ENCODE assay signal across 19 cellular contexts in the genomic region with DNA sequence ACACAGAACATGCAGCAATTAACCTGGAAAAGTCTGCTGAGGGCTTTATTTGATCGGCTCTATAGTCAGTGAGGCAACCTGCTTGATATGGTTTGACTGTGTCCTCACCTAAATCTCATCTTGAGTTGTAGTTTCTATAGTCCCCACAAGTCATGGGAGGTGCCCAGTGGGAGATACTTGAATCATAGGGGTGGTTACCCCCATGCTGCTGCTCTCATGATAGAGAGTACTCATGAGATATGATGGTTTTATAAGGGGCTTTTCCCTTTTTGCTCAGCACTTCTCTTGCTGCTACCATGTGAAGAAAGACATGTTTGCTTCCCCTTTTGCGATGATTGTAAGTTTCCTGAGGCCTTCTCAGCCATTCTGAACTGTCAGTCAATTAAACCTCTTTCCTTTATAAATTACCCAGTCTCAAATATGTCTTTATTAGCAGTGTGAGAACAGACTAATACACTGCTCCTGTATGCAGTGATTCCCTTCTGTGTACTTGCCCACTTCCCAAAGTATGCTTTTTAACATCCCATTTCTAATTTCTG.
DNase-seq lines count a peak whose midpoint lies in the region; ATAC-seq and TF ChIP-seq lines count a peak whose summit lies in the region.
"Had no signal": no experiment of that assay in that cellular context is flagged by ENCODE, and none has a peak within 500 bp of the region (broad histone marks: within the 10 kb centered on the region; RNA-seq: fewer than 3 reads in every experiment).

No MANE protein-coding gene starts in this region.

- no peak overlapping the region for H2AFZ ChIP-seq in mammary epithelial cell (ENCODE audit: low read depth, low read length)

- no peaks in the 10 kb centered on the region for H3K9me3 ChIP-seq in mammary epithelial cell (replicated peaks; ENCODE audit: insufficient read depth, low read length)
- no peaks in the 10 kb centered on the region for H3K9me3 ChIP-seq in esophagus muscularis mucosa

- TF ChIP-seq CTCF in mammary epithelial cell (conservative IDR thresholded peaks at IDR 0.05 in 1 of 2, IDR thresholded peaks at IDR 0.05 in 1 of 2; ENCODE audit: extremely low read depth in 1 of 2, insufficient read depth in 1 of 2, low read depth in 1 of 2, low read length in 2 of 2) (no peak), MCF 10A (IDR thresholded peaks at IDR 0.05; ENCODE audit: unreplicated experiment) (no peak), activated B cell treated with CpG ODN at 0.5 μM for 24 hours (IDR thresholded peaks at IDR 0.05) (no peak), esophagus muscularis mucosa (IDR thresholded peaks at IDR 0.05) (no peak)

- in situ Hi-C loops in mammary epithelial cell (cut with MboI; ENCODE audit: low sequenced_read_pairs in 2 of 2): no loop called here

- no peak for TF ChIP-seq POLR2A in esophagus muscularis mucosa (IDR thresholded peaks at IDR 0.05; ENCODE audit: low read depth)

- H3K27me3 Mint-ChIP-seq in MCF 10A (ENCODE audit: insufficient read depth, unreplicated experiment): no peaks in the 10 kb centered on the region
- no peaks in the 10 kb centered on the region for H3K27me3 Mint-ChIP-seq in activated B cell treated with CpG ODN at 0.5 μM for 24 hours
- H3K27me3 Mint-ChIP-seq: B cell had no signal

- 100% methylated on average over 2 of the region's 2 CpGs for WGBS in mammary epithelial cell (ENCODE audit: low coverage, missing lambda C conversion rate)
- 83% methylated on average over 2 of the region's 2 CpGs for WGBS in esophagus muscularis mucosa

- peak; percentile 13 for DNase-seq in mammary epithelial cell
- DNase-seq in MCF 10A (ENCODE audit: unreplicated experiment): no peak
- DNase-seq in activated B cell treated with CpG ODN at 0.5 μM for 24 hours: no peak
- no peak for DNase-seq in esophagus muscularis mucosa (ENCODE audit: extremely low spot score)
- no peak for DNase-seq in Kasumi-1 (lab: John Stamatoyannopoulos, UW)
- DNase-seq in HPDE6-E6E7 (ENCODE audit: extremely low spot score): no peak
- DNase-seq: DMS 273 treated with DMSO at 0.1 percent for 48 hours, DND-41, H7, HFFc6, NCI-H1105 treated with DMSO at 0.1 percent for 48 hours, NCI-H1694 treated with DMSO at 0.1 percent for 48 hours, NCI-H2107, NCI-H510A, NCI-H774 had no signal

- dilution Hi-C loops in mammary epithelial cell (cut with HindIII; ENCODE audit: low sequenced_read_pairs): no loop called here

- H3K36me3 ChIP-seq in mammary epithelial cell (ENCODE audit: insufficient read depth, low read length) (no peaks in the 10 kb centered on the region), esophagus muscularis mucosa (no peaks in the 10 kb centered on the region)

- no TSS peak for BruUV-seq in mammary epithelial cell (replicated peaks; lab: Mats Ljungman, UMichigan)
- no TSS peak for BruUV-seq in MCF 10A (replicated peaks; lab: Mats Ljungman, UMichigan)

- H3K4me2 ChIP-seq in mammary epithelial cell (ENCODE audit: insufficient read depth, low read depth, low read length): no peak overlapping the region

- H3K9ac ChIP-seq in mammary epithelial cell (ENCODE audit: insufficient read depth, low read length): no peak overlapping the region

- no peak overlapping the region for H3K27ac Mint-ChIP-seq in MCF 10A (ENCODE audit: low read depth, unreplicated experiment)
- no peak overlapping the region for H3K27ac Mint-ChIP-seq in activated B cell treated with CpG ODN at 0.5 μM for 24 hours
- H3K27ac Mint-ChIP-seq: B cell, HFFc6 had no signal

- H3K36me3 Mint-ChIP-seq in MCF 10A (ENCODE audit: insufficient read depth, unreplicated experiment): no peaks in the 10 kb centered on the region
- H3K36me3 Mint-ChIP-seq in activated B cell treated with CpG ODN at 0.5 μM for 24 hours (ENCODE audit: low read depth): no peaks in the 10 kb centered on the region

- intact Hi-C loops in mammary epithelial cell (cut with micrococcal nuclease) (no loop called here), MCF 10A (cut with micrococcal nuclease) (no loop called here), activated B cell treated with CpG ODN at 0.5 μM for 24 hours (cut with micrococcal nuclease) (loop anchor here (5.0 kb wide), 1 partner anchor 957 kb away; a partner anchor contains a TSS), esophagus muscularis mucosa (cut with DNase I) (no loop called here)

- H3K27ac ChIP-seq in mammary epithelial cell (ENCODE audit: insufficient read depth, low read depth, low read length): no peak overlapping the region
- H3K27ac ChIP-seq in esophagus muscularis mucosa (replicated peaks in 1 of 4): no peak overlapping the region
- H3K27ac ChIP-seq: RWPE1 had no signal

- H3K79me2 ChIP-seq in mammary epithelial cell (ENCODE audit: insufficient read depth, low read length): no peaks in the 10 kb centered on the region

- H3K4me3 ChIP-seq in mammary epithelial cell (replicated peaks in 1 of 3; ENCODE audit: insufficient read depth in 1 of 3, low read depth in 2 of 3, low read length in 3 of 3) (no peak overlapping the region), esophagus muscularis mucosa (no peak overlapping the region)
- H3K4me3 ChIP-seq: K562 had no signal

- TF ChIP-seq EP300 in esophagus muscularis mucosa (IDR thresholded peaks at IDR 0.05): no peak

- ATAC-seq in HG02885 (IDR thresholded peaks at IDR 0.05; ENCODE audit: poor library complexity, unreplicated experiment) (peak; percentile 17), activated B cell treated with CpG ODN at 0.5 μM for 24 hours (ENCODE audit: low read depth) (peak; percentile 37)
- ATAC-seq: K562 had no signal

- H3K27me3 ChIP-seq in mammary epithelial cell (ENCODE audit: insufficient read depth, low read length): no peaks in the 10 kb centered on the region
- H3K27me3 ChIP-seq in esophagus muscularis mucosa: no peaks in the 10 kb centered on the region

- H3K4me3 Mint-ChIP-seq in MCF 10A (ENCODE audit: unreplicated experiment): no peak overlapping the region
- no peak overlapping the region for H3K4me3 Mint-ChIP-seq in activated B cell treated with CpG ODN at 0.5 μM for 24 hours
- H3K4me3 Mint-ChIP-seq: B cell, HFFc6 had no signal

- POLR2A ChIA-PET in MCF 10A (lab: Yijun Ruan, JAX) (no interaction called here), activated B cell treated with CpG ODN at 0.5 μM for 24 hours (lab: Charles Lee) (no interaction called here)

- H3K9me3 Mint-ChIP-seq in MCF 10A (ENCODE audit: unreplicated experiment) (no peaks in the 10 kb centered on the region), activated B cell treated with CpG ODN at 0.5 μM for 24 hours (peaks cover 4% of the 10 kb centered on the region)

- no peaks in the 10 kb centered on the region for H4K20me1 ChIP-seq in mammary epithelial cell (ENCODE audit: insufficient read depth, low read length)

- CTCF ChIA-PET in mammary epithelial cell (lab: Charles Lee; ENCODE audit: low non-redundant PET): no interaction called here
- CTCF ChIA-PET in MCF 10A (lab: Yijun Ruan, JAX): no interaction called here
- CTCF ChIA-PET in activated B cell treated with CpG ODN at 0.5 μM for 24 hours (lab: Charles Lee): no interaction called here

- H3K4me1 Mint-ChIP-seq in MCF 10A (ENCODE audit: insufficient read depth, unreplicated experiment) (peaks cover 17% of the 10 kb centered on the region), activated B cell treated with CpG ODN at 0.5 μM for 24 hours (peaks cover 6% of the 10 kb centered on the region)
- H3K4me1 Mint-ChIP-seq: B cell had no signal

- H3K4me1 ChIP-seq in mammary epithelial cell (ENCODE audit: insufficient read depth, low read length): peaks cover 6% of the 10 kb centered on the region
- H3K4me1 ChIP-seq in esophagus muscularis mucosa: no peaks in the 10 kb centered on the region
